Comparison of ENCODE assay signal across 12 cellular contexts in genomic region chr10:16386855-16387254, GRCh38.
"Had no signal": no experiment of that assay in that cellular context is flagged by ENCODE, and none has a peak within 500 bp of the region (broad histone marks: within the 10 kb centered on the region; RNA-seq: fewer than 3 reads in every experiment).

No MANE protein-coding gene starts in this region.

- H3K4me1 ChIP-seq: thyroid gland had no signal

- ATAC-seq: activated T-cell treated with anti-CD3 and anti-CD28 coated beads, Interleukin-2, amount 50 U/mL, for 4 hours; effector memory CD8-positive, alpha-beta T cell; naive thymus-derived CD4-positive, alpha-beta T cell had no signal

- H3K36me3 ChIP-seq: brain microvascular endothelial cell, thyroid gland had no signal

- DNase-seq: activated CD4-positive, alpha-beta T cell treated with anti-CD3 and anti-CD28 coated beads for 1 hour; activated CD4-positive, alpha-beta T cell treated with anti-CD3 and anti-CD28 coated beads, Interleukin-2, amount 50 U/mL, for 48 hours; activated gamma-delta T cell; activated T-cell treated with anti-CD3 and anti-CD28 coated beads, Interleukin-2, amount 50 U/mL, for 4 hours; amygdala; brain microvascular endothelial cell; effector memory CD8-positive, alpha-beta T cell; naive thymus-derived CD4-positive, alpha-beta T cell; posterior cingulate gyrus; T-helper 9 cell; thyroid gland had no signal

- H3K27me3 ChIP-seq: brain microvascular endothelial cell, thyroid gland had no signal

- H3K27ac ChIP-seq: brain microvascular endothelial cell, skin epidermis, thyroid gland had no signal

- H3K9me3 ChIP-seq: thyroid gland had no signal

- H3K4me3 ChIP-seq: skin epidermis, thyroid gland had no signal
